ENCODE assay signal across 1 cellular context in genomic region chr19:38736036-38736412, GRCh38.
A peak's percentile ranks its signal among the peaks of the same experiment; 100 is the strongest.
TF ChIP-seq lines count a peak whose summit lies in the region.

No MANE protein-coding gene starts in this region.

TF ChIP-seq in K562, 482 proteins besides CTCF, POLR2A, EP300 and RAD21 (continued from another document and continues in another):
- 0 out of 4 replicates have a peak, but pooled peaks of 1 of the 2 experiments have one; percentile 41 for TF ChIP-seq ZNF639 (CRISPR knock-in tag; conservative IDR thresholded peaks at IDR 0.05 in 1 of 2, IDR thresholded peaks at IDR 0.05 in 1 of 2)
- peak; percentile 28; the same call in 1 of the 2 replicates for TF ChIP-seq CREB1 (IDR thresholded peaks at IDR 0.05)
- TF ChIP-seq CREB1 (CRISPR knock-in tag; IDR thresholded peaks at IDR 0.05) = no peak
- TF ChIP-seq EGR1 (conservative IDR thresholded peaks at IDR 0.05) = peak; percentile 84
- no peak for TF ChIP-seq ELF2 (CRISPR knock-in tag; IDR thresholded peaks at IDR 0.05)
- peak in 1 of 2 experiments; percentile 28; a peak in 1 of 4 replicates for TF ChIP-seq MNT (conservative IDR thresholded peaks at IDR 0.05)
- no peak for TF ChIP-seq TARDBP (IDR thresholded peaks at IDR 0.05)
- TF ChIP-seq MXI1 (IDR thresholded peaks at IDR 0.05; ENCODE audit: low read depth, low read length) = peak; percentile 35; the same call in 1 of the 2 replicates
- TF ChIP-seq HNRNPH1 (optimal IDR thresholded peaks at IDR 0.05; ENCODE audit: low read depth, low read length) = no peak
- peak; percentile 68 for TF ChIP-seq NFIC (IDR thresholded peaks at IDR 0.05)
- TF ChIP-seq TCF7 (IDR thresholded peaks at IDR 0.05; ENCODE audit: borderline replicate concordance) = no peak
- TF ChIP-seq PHF8 (IDR thresholded peaks at IDR 0.05; ENCODE audit: borderline replicate concordance, low read length) = peak; percentile 38; the same call in 1 of the 2 replicates
- TF ChIP-seq E4F1 (CRISPR knock-in tag; IDR thresholded peaks at IDR 0.05; ENCODE audit: borderline replicate concordance) = no peak
- no peak for TF ChIP-seq RNF219 (CRISPR knock-in tag; IDR thresholded peaks at IDR 0.05)
- 0 out of 2 replicates have a peak, but pooled peaks have one; percentile 36 for TF ChIP-seq ZNF511 (CRISPR knock-in tag; IDR thresholded peaks at IDR 0.05)
- no peak for TF ChIP-seq ETS1 (conservative IDR thresholded peaks at IDR 0.05; ENCODE audit: control insufficient read depth, low read depth, low read length)
- TF ChIP-seq ZNF280B (CRISPR knock-in tag; IDR thresholded peaks at IDR 0.05) = no peak
- no peak for TF ChIP-seq IRF1 (CRISPR knock-in tag; IDR thresholded peaks at IDR 0.05; ENCODE audit: borderline replicate concordance)
- TF ChIP-seq MAFK (IDR thresholded peaks at IDR 0.05; ENCODE audit: low read length) = no peak
- TF ChIP-seq CXXC5 (CRISPR knock-in tag; IDR thresholded peaks at IDR 0.05) = peak; percentile 70
- no peak for TF ChIP-seq CBX1 (IDR thresholded peaks at IDR 0.05; ENCODE audit: low read depth)
- TF ChIP-seq ZBTB7A (IDR thresholded peaks at IDR 0.05; ENCODE audit: borderline replicate concordance, control insufficient read depth, low read depth, low read length) = peak; percentile 99
- no peak for TF ChIP-seq ZNF76 (CRISPR knock-in tag; IDR thresholded peaks at IDR 0.05; ENCODE audit: borderline replicate concordance)
- no peak for TF ChIP-seq CREB3L1 (IDR thresholded peaks at IDR 0.05; ENCODE audit: borderline replicate concordance, low read depth)
- TF ChIP-seq DEAF1 (CRISPR knock-in tag; IDR thresholded peaks at IDR 0.05) = no peak
- no peak for TF ChIP-seq SRF (CRISPR knock-in tag; IDR thresholded peaks at IDR 0.05)
- TF ChIP-seq ZBTB40 (IDR thresholded peaks at IDR 0.05) = no peak
- TF ChIP-seq ZBTB40 (CRISPR knock-in tag; IDR thresholded peaks at IDR 0.05) = no peak
- TF ChIP-seq CCNT2 (IDR thresholded peaks at IDR 0.05; ENCODE audit: borderline replicate concordance, extremely low read depth, insufficient read length, low read depth, low read length) = peak; percentile 54
